Comparison of ENCODE assay signal across 20 cellular contexts in genomic region chr10:132350391-132350790, GRCh38. TPM values are rescaled to one million over a fixed set of nuclear protein-coding genes. Genes with fewer than 3 reads are reported as not detected.
A peak's percentile ranks its signal among the peaks of the same experiment; 100 is the strongest.
DNase-seq lines count a peak whose midpoint lies in the region; ATAC-seq, FAIRE-seq and TF ChIP-seq lines count a peak whose summit lies in the region.
"Had no signal": no experiment of that assay in that cellular context is flagged by ENCODE, and none has a peak within 500 bp of the region (broad histone marks: within the 10 kb centered on the region; RNA-seq: fewer than 3 reads in every experiment).

No MANE protein-coding gene starts in this region.

- H3K36me3 ChIP-seq in right lobe of liver (no peaks in the 10 kb centered on the region), HepG2 (replicated peaks in 1 of 2; ENCODE audit: control insufficient read depth in 1 of 2, insufficient read depth in 2 of 2, low read length in 2 of 2) (no peaks in the 10 kb centered on the region), lower lobe of right lung (peaks cover 22% of the 10 kb centered on the region), sigmoid colon (peaks cover 0 to 28% (median 0%) of the 10 kb centered on the region in 4 donors), aorta (ENCODE audit: control insufficient read depth in 1 of 2, insufficient read depth in 2 of 2, low read length in 1 of 2) (no peaks in the 10 kb centered on the region)
- H3K36me3 ChIP-seq: HAP-1 had no signal

- H3K4me1 ChIP-seq in right lobe of liver (peaks cover 0 to 6% (median 3%) of the 10 kb centered on the region in 4 donors), HepG2 (ENCODE audit: insufficient read depth, low read length) (peaks cover 6% of the 10 kb centered on the region), lower lobe of right lung (no peaks in the 10 kb centered on the region), sigmoid colon (no peaks in the 10 kb centered on the region), aorta (ENCODE audit: control insufficient read depth in 1 of 2, insufficient read depth in 2 of 2, low read length in 2 of 2) (no peaks in the 10 kb centered on the region)
- H3K4me1 ChIP-seq: HAP-1 had no signal

- H3K9ac ChIP-seq in HepG2 (ENCODE audit: insufficient read depth, low read depth, low read length): no peak overlapping the region
- H3K9ac ChIP-seq: BLaER1 treated with 17β-estradiol and CSF1 and Interleukin-3, amounts not matched to agents 10 nM and 100 nM had no signal

- no peaks in the 10 kb centered on the region for H3K9me3 ChIP-seq in right lobe of liver
- H3K9me3 ChIP-seq in HepG2 (ENCODE audit: low read length): no peaks in the 10 kb centered on the region
- H3K9me3 ChIP-seq in lower lobe of right lung: no peaks in the 10 kb centered on the region
- no peaks in the 10 kb centered on the region for H3K9me3 ChIP-seq in sigmoid colon
- H3K9me3 ChIP-seq in aorta (ENCODE audit: control insufficient read depth, low read length): no peaks in the 10 kb centered on the region
- H3K9me3 ChIP-seq: BLaER1 treated with 17β-estradiol and CSF1 and Interleukin-3, amounts not matched to agents 10 nM and 100 nM; HAP-1 had no signal

- H3K4me3 ChIP-seq in right lobe of liver (no peak overlapping the region), HepG2 (replicated peaks in 1 of 3; ENCODE audit: insufficient read depth in 1 of 3, low read depth in 2 of 3, low read length in 3 of 3) (no peak overlapping the region), lower lobe of right lung (no peak overlapping the region), sigmoid colon (no peak overlapping the region), aorta (ENCODE audit: low read length in 2 of 2) (no peak overlapping the region)
- H3K4me3 ChIP-seq: BLaER1 treated with 17β-estradiol and CSF1 and Interleukin-3, amounts not matched to agents 10 nM and 100 nM; GM12878; HAP-1 had no signal

- no peaks in the 10 kb centered on the region for H3K79me2 ChIP-seq in HepG2 (ENCODE audit: insufficient read depth, low read length)

- H3K27me3 ChIP-seq in right lobe of liver: no peaks in the 10 kb centered on the region
- H3K27me3 ChIP-seq in HepG2 (ENCODE audit: control insufficient read depth in 1 of 2, insufficient read depth in 2 of 2, low read length in 2 of 2): no peaks in the 10 kb centered on the region
- no peaks in the 10 kb centered on the region for H3K27me3 ChIP-seq in lower lobe of right lung (ENCODE audit: low read depth)
- no peaks in the 10 kb centered on the region for H3K27me3 ChIP-seq in sigmoid colon
- H3K27me3 ChIP-seq in aorta (ENCODE audit: control insufficient read depth in 1 of 2, insufficient read depth in 2 of 2, low read length in 1 of 2): no peaks in the 10 kb centered on the region
- H3K27me3 ChIP-seq: BLaER1 treated with 17β-estradiol and CSF1 and Interleukin-3, amounts not matched to agents 10 nM and 100 nM had no signal

- intact Hi-C loops in right lobe of liver (cut with DNase I) (loop anchor here (5.0 kb wide), 1 partner anchor 128 kb away; no protein-coding TSS in a partner anchor), HepG2 (cut with micrococcal nuclease; ENCODE audit: unreplicated experiment) (no loop called here), lower lobe of right lung (cut with DNase I) (no loop called here), sigmoid colon (cut with DNase I) (no loop called here), aorta (cut with DNase I) (loop anchor here in 1 of 2 donors (5.0 kb wide), 1 partner anchor 128 kb away; no protein-coding TSS in a partner anchor)

- CTCF ChIA-PET in HepG2 (lab: Yijun Ruan, JAX; ENCODE audit: low intra/inter-chr PET ratio, low total read pairs): no interaction called here

- no peaks in the 10 kb centered on the region for H4K20me1 ChIP-seq in HepG2 (ENCODE audit: insufficient read depth, low read length)

- in situ Hi-C loops in HepG2 (cut with HindIII; ENCODE audit: extremely low pct_ligation_motif_present, low pct_unique_long_range_greater_than_20kb): no loop called here

- POLR2A ChIA-PET in HepG2 (lab: Yijun Ruan, JAX): interaction anchor here (0.6 kb wide), 1 partner anchor 145 kb away, joined by 4 read pairs; no protein-coding TSS in a partner anchor

- DNase-seq in right lobe of liver (peak in 2 of 3 donors; percentile 8 to 49), HepG2 (ENCODE audit: low spot score) (no peak), lower lobe of right lung (peak; percentile 35), sigmoid colon (peak; percentile 52), aorta (peak; percentile 30 to 72), NCI-H1694 treated with DMSO at 0.1 percent for 48 hours (lab: John Stamatoyannopoulos, UW) (no peak), RKO (ENCODE audit: low spot score) (no peak)
- DNase-seq in stimulated activated CD8-positive, alpha-beta memory T cell treated with anti-CD3 and anti-CD28 coated beads, Interleukin-4, amount 100 ng/mL, for 48 hours: no peak
- DNase-seq: CD4-positive, CD25-positive, alpha-beta regulatory T cell; CD8-positive, alpha-beta memory T cell; COR-L47; DMS 273 treated with DMSO at 0.1 percent for 48 hours; DMS53; DND-41; EL had no signal

- BruUV-seq in HepG2 (replicated peaks; lab: Mats Ljungman, UMichigan): no TSS peak

- TF ChIP-seq RAD21 in HepG2 (CRISPR knock-in tag; IDR thresholded peaks at IDR 0.05): no peak

- TF ChIP-seq POLR2A in right lobe of liver (IDR thresholded peaks at IDR 0.05): no peak
- TF ChIP-seq POLR2A in HepG2 (IDR thresholded peaks at IDR 0.05; ENCODE audit: insufficient read depth in 1 of 2, low read depth in 2 of 2, low read length in 2 of 2): no peak
- TF ChIP-seq POLR2A in sigmoid colon (IDR thresholded peaks at IDR 0.05): no peak

- 40% methylated on average over 1 of the region's 11 CpGs for WGBS in right lobe of liver (ENCODE audit: insufficient coverage, low coverage, low lambda C conversion rate, missing lambda C conversion rate)
- WGBS in HepG2 (ENCODE audit: low lambda C conversion rate): no CpG with 5 or more reads among the region's 11 CpGs
- WGBS in sigmoid colon, 2 donors: 85 to 91% methylated on average over 11 of the region's 11 CpGs
- 83% methylated on average over 11 of the region's 11 CpGs for WGBS in aorta, 2 donors

- H3K27ac ChIP-seq in right lobe of liver: no peak overlapping the region
- H3K27ac ChIP-seq in HepG2 (ENCODE audit: extremely low read length, insufficient read depth, low read length): no peak overlapping the region
- no peak overlapping the region for H3K27ac ChIP-seq in lower lobe of right lung
- no peak overlapping the region for H3K27ac ChIP-seq in sigmoid colon
- no peak overlapping the region for H3K27ac ChIP-seq in aorta (ENCODE audit: low read depth in 1 of 2, low read length in 2 of 2)
- H3K27ac ChIP-seq: BLaER1 treated with 17β-estradiol and CSF1 and Interleukin-3, amounts not matched to agents 10 nM and 100 nM; HL-60 had no signal

- no peak for FAIRE-seq in HepG2 (lab: Jason Lieb, UNC)
- FAIRE-seq: GM12878, H1 had no signal

- TF ChIP-seq EP300 in HepG2 (IDR thresholded peaks at IDR 0.05; ENCODE audit: low read depth in 2 of 2, low read length in 2 of 2) (no peak), HepG2 (CRISPR knock-in tag; IDR thresholded peaks at IDR 0.05; ENCODE audit: borderline replicate concordance) (no peak), sigmoid colon (IDR thresholded peaks at IDR 0.05) (no peak)

- TF ChIP-seq CTCF in right lobe of liver (IDR thresholded peaks at IDR 0.05) (no peak), HepG2 (CRISPR knock-in tag; IDR thresholded peaks at IDR 0.05) (no peak), lower lobe of right lung (IDR thresholded peaks at IDR 0.05) (no peak), sigmoid colon (IDR thresholded peaks at IDR 0.05) (no peak)

- no peak overlapping the region for H2AFZ ChIP-seq in HepG2 (ENCODE audit: low read length)

- ATAC-seq in right lobe of liver (no peak), HepG2 (no peak), lower lobe of right lung (no peak), aorta (ENCODE audit: low FRiP score) (no peak)
- ATAC-seq: GM12878 had no signal

- no peak overlapping the region for H3K4me2 ChIP-seq in HepG2 (ENCODE audit: low read depth, low read length)
- H3K4me2 ChIP-seq: BLaER1 treated with 17β-estradiol and CSF1 and Interleukin-3, amounts not matched to agents 10 nM and 100 nM had no signal

RNA-seq across cellular contexts. Expression of gene LRRC27, which starts 18.4 kb away (rescaled TPM):
- 1 to 10 TPM; 2.2 to 5.4 (median 3.2) TPM for total RNA-seq in right lobe of liver
- total RNA-seq in HepG2 (2016; rRNA removed; fragmentation: Illumina TruSeq; extraction: Trizol): 3.9 and 4.6 TPM in 2 replicates
- total RNA-seq in HepG2 (2016; cell fraction: cytosol; rRNA removed; fragmentation: Illumina TruSeq; extraction: Trizol; ENCODE audit: low read depth): 2.1 and 2.2 TPM in 2 replicates
- 3.2 and 4.3 TPM in 2 replicates for total RNA-seq in HepG2 (2016; cell fraction: insoluble cytoplasmic fraction; rRNA removed; fragmentation: Illumina TruSeq; extraction: Trizol)
- 2.1 and 2.5 TPM in 2 replicates for total RNA-seq in HepG2 (2016; cell fraction: membrane; rRNA removed; fragmentation: Illumina TruSeq; extraction: Trizol)
- 5.9 and 7.5 TPM in 2 replicates for total RNA-seq in HepG2 (2016; cell fraction: nucleus; rRNA removed; fragmentation: Illumina TruSeq; extraction: Trizol)
- polyA plus RNA-seq in HepG2 (2011; rRNA removed): 4.2 and 4.3 TPM in 2 replicates
- 1.8 and 1.9 TPM in 2 replicates for polyA plus RNA-seq in HepG2 (2011; cell fraction: cytosol; rRNA removed)
- 14.3 and 14.5 TPM in 2 replicates for polyA plus RNA-seq in HepG2 (2011; cell fraction: nucleus; rRNA removed)
- 3.2 and 3.6 TPM in 2 replicates for polyA plus RNA-seq in HepG2 (2012)
- 0.82 and 0.88 TPM in 2 replicates for polyA plus RNA-seq in HepG2 (2016; cell fraction: cytosol; fragmentation: Illumina TruSeq; extraction: Trizol; ENCODE audit: low read depth)
- 3.6 and 4.7 TPM in 2 replicates for polyA plus RNA-seq in HepG2 (2016; cell fraction: insoluble cytoplasmic fraction; fragmentation: Illumina TruSeq; extraction: Trizol; ENCODE audit: low read depth)
- 2.6 and 2.7 TPM in 2 replicates for polyA plus RNA-seq in HepG2 (2016; cell fraction: membrane; fragmentation: Illumina TruSeq; extraction: Trizol; ENCODE audit: low read depth)
- polyA plus RNA-seq in HepG2 (2016; cell fraction: nucleus; fragmentation: Illumina TruSeq; extraction: Trizol; ENCODE audit: insufficient read depth, low read depth): 11.7 and 14.6 TPM in 2 replicates
- polyA minus RNA-seq in HepG2 (2011; rRNA and poly(A)+ RNA removed; ENCODE audit: low replicate concordance): 2.7 and 3.0 TPM in 2 replicates
- polyA minus RNA-seq in HepG2 (2011; cell fraction: cytosol; rRNA and poly(A)+ RNA removed): 0.88 and 1.4 TPM in 2 replicates
- 11.1 and 12.3 TPM in 2 replicates for polyA minus RNA-seq in HepG2 (2011; cell fraction: nucleus; rRNA and poly(A)+ RNA removed)
- total RNA-seq in lower lobe of right lung: 15.5 TPM
- 10 to 100 TPM in 1 of 4 donors, 1 to 10 TPM in 3; 6.1 to 15.5 (median 8.1) TPM for total RNA-seq in sigmoid colon
- polyA plus RNA-seq in sigmoid colon: 1 to 10 TPM; 1.4 to 6.2 (median 1.8) TPM
- total RNA-seq in aorta: 10 to 100 TPM in 1 of 2 donors, 1 to 10 TPM in 1; 4.6 to 11.7 TPM
- 1 to 10 TPM; 3.1 to 9.0 TPM for polyA plus RNA-seq in aorta

RNA-seq across cellular contexts. Expression of gene STK32C, which starts 42.6 kb away (rescaled TPM):
- total RNA-seq in right lobe of liver (1 to 10 TPM; 1.6 to 3.5 (median 2.1) TPM), HepG2 (2016; rRNA removed; fragmentation: Illumina TruSeq; extraction: Trizol) (18.9 and 19.4 TPM in 2 replicates), lower lobe of right lung (14.1 TPM), sigmoid colon (1 to 10 TPM; 4.3 to 8.4 (median 6.1) TPM), aorta (10 to 100 TPM in 1 of 2 donors, 1 to 10 TPM in 1; 7.1 to 12.2 TPM)
- 6.4 and 9.0 TPM in 2 replicates for total RNA-seq in HepG2 (2016; cell fraction: cytosol; rRNA removed; fragmentation: Illumina TruSeq; extraction: Trizol; ENCODE audit: low read depth)
- total RNA-seq in HepG2 (2016; cell fraction: insoluble cytoplasmic fraction; rRNA removed; fragmentation: Illumina TruSeq; extraction: Trizol): 18.5 and 19.3 TPM in 2 replicates
- total RNA-seq in HepG2 (2016; cell fraction: membrane; rRNA removed; fragmentation: Illumina TruSeq; extraction: Trizol): 13.9 and 14.9 TPM in 2 replicates
- 8.4 and 10.8 TPM in 2 replicates for total RNA-seq in HepG2 (2016; cell fraction: nucleus; rRNA removed; fragmentation: Illumina TruSeq; extraction: Trizol)
- polyA plus RNA-seq in HepG2 (2011; rRNA removed) (9.9 and 10.9 TPM in 2 replicates), sigmoid colon (10 to 100 TPM; 10.4 to 12.8 (median 12.6) TPM), aorta (10 to 100 TPM in 1 of 2 donors, 1 to 10 TPM in 1; 4.9 to 12.4 TPM)
- polyA plus RNA-seq in HepG2 (2011; cell fraction: cytosol; rRNA removed): 7.4 and 11.6 TPM in 2 replicates
- polyA plus RNA-seq in HepG2 (2011; cell fraction: nucleus; rRNA removed): 13.7 and 17.7 TPM in 2 replicates
- 12.0 and 12.5 TPM in 2 replicates for polyA plus RNA-seq in HepG2 (2012)
- polyA plus RNA-seq in HepG2 (2016; cell fraction: cytosol; fragmentation: Illumina TruSeq; extraction: Trizol; ENCODE audit: low read depth): 9.3 and 10.8 TPM in 2 replicates
- 19.9 and 20.6 TPM in 2 replicates for polyA plus RNA-seq in HepG2 (2016; cell fraction: insoluble cytoplasmic fraction; fragmentation: Illumina TruSeq; extraction: Trizol; ENCODE audit: low read depth)
- 11.2 and 12.1 TPM in 2 replicates for polyA plus RNA-seq in HepG2 (2016; cell fraction: membrane; fragmentation: Illumina TruSeq; extraction: Trizol; ENCODE audit: low read depth)
- polyA plus RNA-seq in HepG2 (2016; cell fraction: nucleus; fragmentation: Illumina TruSeq; extraction: Trizol; ENCODE audit: insufficient read depth, low read depth): 19.7 and 20.0 TPM in 2 replicates
- 10.2 and 30.6 TPM in 2 replicates for polyA minus RNA-seq in HepG2 (2011; rRNA and poly(A)+ RNA removed; ENCODE audit: low replicate concordance)
- polyA minus RNA-seq in HepG2 (2011; cell fraction: cytosol; rRNA and poly(A)+ RNA removed): 4.4 and 5.4 TPM in 2 replicates
- polyA minus RNA-seq in HepG2 (2011; cell fraction: nucleus; rRNA and poly(A)+ RNA removed): 6.1 and 7.1 TPM in 2 replicates

RNA-seq across cellular contexts. Expression of gene PWWP2B, which starts 46.6 kb away (rescaled TPM):
- total RNA-seq in right lobe of liver (10 to 100 TPM in 1 of 6 experiments, 1 to 10 TPM in 5; 3.0 to 12.2 (median 5.1) TPM), HepG2 (2016; rRNA removed; fragmentation: Illumina TruSeq; extraction: Trizol) (3.5 and 4.7 TPM in 2 replicates), lower lobe of right lung (25.2 TPM), sigmoid colon (10 to 100 TPM in 1 of 4 donors, 1 to 10 TPM in 3; 7.7 to 10.2 (median 9.3) TPM), aorta (1 to 10 TPM; 6.8 to 8.7 TPM)
- total RNA-seq in HepG2 (2016; cell fraction: cytosol; rRNA removed; fragmentation: Illumina TruSeq; extraction: Trizol; ENCODE audit: low read depth): 1.3 and 1.8 TPM in 2 replicates
- total RNA-seq in HepG2 (2016; cell fraction: insoluble cytoplasmic fraction; rRNA removed; fragmentation: Illumina TruSeq; extraction: Trizol): 3.2 and 5.1 TPM in 2 replicates
- 3.2 and 3.7 TPM in 2 replicates for total RNA-seq in HepG2 (2016; cell fraction: membrane; rRNA removed; fragmentation: Illumina TruSeq; extraction: Trizol)
- total RNA-seq in HepG2 (2016; cell fraction: nucleus; rRNA removed; fragmentation: Illumina TruSeq; extraction: Trizol): 2.9 and 3.1 TPM in 2 replicates
- polyA plus RNA-seq in HepG2 (2011; rRNA removed) (2.3 and 3.7 TPM in 2 replicates), sigmoid colon (10 to 100 TPM; 27.0 to 50.8 (median 28.2) TPM), aorta (1 to 10 TPM; 2.0 to 3.6 TPM)
- 3.1 and 4.4 TPM in 2 replicates for polyA plus RNA-seq in HepG2 (2011; cell fraction: cytosol; rRNA removed)
- polyA plus RNA-seq in HepG2 (2011; cell fraction: nucleus; rRNA removed): 12.7 and 14.5 TPM in 2 replicates
- 2.3 and 4.1 TPM in 2 replicates for polyA plus RNA-seq in HepG2 (2012)
- 1.2 and 1.3 TPM in 2 replicates for polyA plus RNA-seq in HepG2 (2016; cell fraction: cytosol; fragmentation: Illumina TruSeq; extraction: Trizol; ENCODE audit: low read depth)
- 2.8 and 3.2 TPM in 2 replicates for polyA plus RNA-seq in HepG2 (2016; cell fraction: insoluble cytoplasmic fraction; fragmentation: Illumina TruSeq; extraction: Trizol; ENCODE audit: low read depth)
- polyA plus RNA-seq in HepG2 (2016; cell fraction: membrane; fragmentation: Illumina TruSeq; extraction: Trizol; ENCODE audit: low read depth): 2.2 and 2.3 TPM in 2 replicates
- 5.4 and 5.6 TPM in 2 replicates for polyA plus RNA-seq in HepG2 (2016; cell fraction: nucleus; fragmentation: Illumina TruSeq; extraction: Trizol; ENCODE audit: insufficient read depth, low read depth)
- polyA minus RNA-seq in HepG2 (2011; rRNA and poly(A)+ RNA removed; ENCODE audit: low replicate concordance): 3.9 and 6.3 TPM in 2 replicates
- polyA minus RNA-seq in HepG2 (2011; cell fraction: cytosol; rRNA and poly(A)+ RNA removed): 4.8 and 5.9 TPM in 2 replicates
- polyA minus RNA-seq in HepG2 (2011; cell fraction: nucleus; rRNA and poly(A)+ RNA removed): 2.7 and 3.5 TPM in 2 replicates

Comparison
In these comparisons a context has a peak if more than half of its experiments do, and no peak if none do; other contexts are left out.
1. DNase-seq: peak in right lobe of liver (2 of 3), lower lobe of right lung (single experiment), sigmoid colon (single experiment) and aorta (2 of 2); none in HepG2 (single experiment), NCI-H1694 treated with DMSO at 0.1 percent for 48 hours (single experiment), stimulated activated CD8-positive, alpha-beta memory T cell treated with anti-CD3 and anti-CD28 coated beads, Interleukin-4, amount 100 ng/mL, for 48 hours (single experiment) and RKO (single experiment).
2. intact Hi-C loops: an anchor here in right lobe of liver (5.0 kb wide); none called in HepG2, lower lobe of right lung and sigmoid colon.